20 cellular contexts compared by ENCODE assay signal in genomic region chr7:8516976-8517375, GRCh38.
DNase-seq lines count a peak whose midpoint lies in the region; ATAC-seq, FAIRE-seq and TF ChIP-seq lines count a peak whose summit lies in the region.
"Had no signal": no experiment of that assay in that cellular context is flagged by ENCODE, and none has a peak within 500 bp of the region (broad histone marks: within the 10 kb centered on the region; RNA-seq: fewer than 3 reads in every experiment).

No MANE protein-coding gene starts in this region.

- TF ChIP-seq CTCF in HepG2 (CRISPR knock-in tag; IDR thresholded peaks at IDR 0.05) (no peak), right lobe of liver (IDR thresholded peaks at IDR 0.05) (no peak), mucosa of descending colon (IDR thresholded peaks at IDR 0.05) (no peak)

- no peaks in the 10 kb centered on the region for H4K20me1 ChIP-seq in HepG2 (ENCODE audit: insufficient read depth, low read length)
- H4K20me1 ChIP-seq: BLaER1 had no signal

- H3K79me2 ChIP-seq in HepG2 (ENCODE audit: insufficient read depth, low read length) = no peaks in the 10 kb centered on the region

- POLR2A ChIA-PET in HepG2 (lab: Yijun Ruan, JAX) = no interaction called here

- no peak for FAIRE-seq in HepG2 (lab: Jason Lieb, UNC)
- FAIRE-seq: GM12892 had no signal

- H2AFZ ChIP-seq in HepG2 (ENCODE audit: low read length) = no peak overlapping the region

- H3K9me3 ChIP-seq in HepG2 (ENCODE audit: low read length) (no peaks in the 10 kb centered on the region), right lobe of liver (no peaks in the 10 kb centered on the region), mucosa of descending colon (no peaks in the 10 kb centered on the region)
- H3K9me3 ChIP-seq: BLaER1, Caco-2, HAP-1 had no signal

- DNase-seq in HepG2 (ENCODE audit: low spot score) = no peak
- DNase-seq in right lobe of liver = no peak
- peak; percentile 59 for DNase-seq in RKO (ENCODE audit: low spot score)
- DNase-seq in erythroblast (lab: John Stamatoyannopoulos, UW) = peak; percentile 3 to 46
- DNase-seq in mucosa of descending colon = no peak
- DNase-seq in NCI-H446 (lab: John Stamatoyannopoulos, UW) = no peak
- DNase-seq in stimulated activated CD4-positive, alpha-beta T cell treated with anti-CD3 and anti-CD28 coated beads, Interleukin-4, amount 100 ng/mL, for 4 hours = no peak
- no peak for DNase-seq in NCI-H526 (lab: John Stamatoyannopoulos, UW)
- DNase-seq: 8988T; AML-193; Caco-2; CD8-positive, alpha-beta memory T cell; DND-41; GDM1; HFFc6 had no signal

- ATAC-seq in HepG2 (no peak), right lobe of liver (no peak), mucosa of descending colon (no peak)
- ATAC-seq: GM23338 had no signal

- H3K4me3 ChIP-seq in HepG2 (replicated peaks in 1 of 3; ENCODE audit: insufficient read depth in 1 of 3, low read depth in 2 of 3, low read length in 3 of 3) (no peak overlapping the region), right lobe of liver (no peak overlapping the region), mucosa of descending colon (no peak overlapping the region)
- H3K4me3 ChIP-seq: BLaER1, GM23338, HAP-1 had no signal

- TF ChIP-seq RAD21 in HepG2 (CRISPR knock-in tag; IDR thresholded peaks at IDR 0.05) = no peak

- H3K4me2 ChIP-seq in HepG2 (ENCODE audit: low read depth, low read length) = no peak overlapping the region
- H3K4me2 ChIP-seq: BLaER1, GM23338 had no signal

- in situ Hi-C loops in HepG2 (cut with HindIII; ENCODE audit: extremely low pct_ligation_motif_present, low pct_unique_long_range_greater_than_20kb) = no loop called here

- TF ChIP-seq POLR2A in HepG2 (IDR thresholded peaks at IDR 0.05; ENCODE audit: insufficient read depth in 1 of 2, low read depth in 2 of 2, low read length in 2 of 2) (no peak), right lobe of liver (IDR thresholded peaks at IDR 0.05) (no peak), erythroblast (IDR thresholded peaks at IDR 0.05; ENCODE audit: low read length) (no peak)

- H3K27me3 ChIP-seq in HepG2 (ENCODE audit: control insufficient read depth in 1 of 2, insufficient read depth in 2 of 2, low read length in 2 of 2) (no peaks in the 10 kb centered on the region), right lobe of liver (no peaks in the 10 kb centered on the region)
- H3K27me3 ChIP-seq: BLaER1 had no signal

- H3K9ac ChIP-seq in HepG2 (ENCODE audit: insufficient read depth, low read depth, low read length) = no peak overlapping the region
- H3K9ac ChIP-seq: BLaER1 had no signal

- BruUV-seq in HepG2 (replicated peaks; lab: Mats Ljungman, UMichigan) = no TSS peak

- intact Hi-C loops in HepG2 (cut with micrococcal nuclease; ENCODE audit: unreplicated experiment) = no loop called here
- intact Hi-C loops in right lobe of liver (cut with DNase I) = no loop called here
- intact Hi-C loops in mucosa of descending colon (cut with DNase I, micrococcal nuclease) = no loop called here

- H3K36me3 ChIP-seq in HepG2 (replicated peaks in 1 of 2; ENCODE audit: control insufficient read depth in 1 of 2, insufficient read depth in 2 of 2, low read length in 2 of 2) = no peaks in the 10 kb centered on the region
- H3K36me3 ChIP-seq in right lobe of liver = no peaks in the 10 kb centered on the region
- H3K36me3 ChIP-seq in mucosa of descending colon (ENCODE audit: low read depth) = no peaks in the 10 kb centered on the region
- H3K36me3 ChIP-seq: BLaER1, HAP-1 had no signal

- WGBS in HepG2 (ENCODE audit: low lambda C conversion rate) = 30% methylated on average over 2 of the region's 2 CpGs
- 61% methylated on average over 2 of the region's 2 CpGs for WGBS in right lobe of liver (ENCODE audit: insufficient coverage, low coverage, low lambda C conversion rate, missing lambda C conversion rate)

- H3K27ac ChIP-seq in HepG2 (ENCODE audit: extremely low read length, insufficient read depth, low read length) = no peak overlapping the region
- no peak overlapping the region for H3K27ac ChIP-seq in right lobe of liver
- H3K27ac ChIP-seq: BLaER1, HL-60 had no signal

- TF ChIP-seq EP300 in HepG2 (IDR thresholded peaks at IDR 0.05; ENCODE audit: low read depth in 2 of 2, low read length in 2 of 2) (no peak), HepG2 (CRISPR knock-in tag; IDR thresholded peaks at IDR 0.05; ENCODE audit: borderline replicate concordance) (no peak)

- H3K4me1 ChIP-seq in HepG2 (ENCODE audit: insufficient read depth, low read length) = no peaks in the 10 kb centered on the region
- no peaks in the 10 kb centered on the region for H3K4me1 ChIP-seq in right lobe of liver
- H3K4me1 ChIP-seq in mucosa of descending colon (ENCODE audit: low read depth) = no peaks in the 10 kb centered on the region
- H3K4me1 ChIP-seq: BLaER1, Caco-2, HAP-1 had no signal

- CTCF ChIA-PET in HepG2 (lab: Yijun Ruan, JAX; ENCODE audit: low intra/inter-chr PET ratio, low total read pairs) = no interaction called here

TF ChIP-seq in HepG2, 621 proteins besides CTCF, POLR2A, EP300 and RAD21:
- 0 out of 2 replicates have a peak, but pooled peaks have one; percentile 10 for TF ChIP-seq MAFF (IDR thresholded peaks at IDR 0.05; ENCODE audit: low read depth, low read length)
- TF ChIP-seq, protein P1, sequence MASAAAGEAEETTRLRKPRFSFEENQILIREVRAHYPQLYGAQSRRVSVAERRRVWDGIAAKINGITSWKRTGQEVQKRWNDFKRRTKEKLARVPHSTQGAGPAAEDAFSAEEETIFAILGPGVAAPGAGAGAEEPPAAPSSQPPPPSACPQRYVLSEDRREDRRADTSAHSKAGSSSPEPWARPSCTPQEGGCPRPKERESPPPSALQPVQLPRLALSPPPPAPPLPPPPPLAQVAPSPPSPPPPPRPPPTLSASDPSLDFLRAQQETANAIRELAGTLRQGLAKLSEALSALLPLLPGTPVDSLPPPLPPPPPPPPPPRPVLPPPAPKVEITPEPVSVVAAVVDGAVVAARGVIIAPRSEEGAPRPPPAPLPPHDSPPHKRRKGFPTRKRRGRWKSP (CRISPR knock-in tag; IDR thresholded peaks at IDR 0.05) = no peak

Comparison
In these comparisons a context has a peak if more than half of its experiments do, and no peak if none do; other contexts are left out.
1. DNase-seq: peak in RKO (single experiment) and erythroblast (2 of 2); none in HepG2 (single experiment), right lobe of liver (0 of 3), mucosa of descending colon (0 of 3), NCI-H446 (0 of 2), stimulated activated CD4-positive, alpha-beta T cell treated with anti-CD3 and anti-CD28 coated beads, Interleukin-4, amount 100 ng/mL, for 4 hours (0 of 2) and NCI-H526 (0 of 2).